Comparison of ENCODE assay signal across 10 cellular contexts in the genomic region with DNA sequence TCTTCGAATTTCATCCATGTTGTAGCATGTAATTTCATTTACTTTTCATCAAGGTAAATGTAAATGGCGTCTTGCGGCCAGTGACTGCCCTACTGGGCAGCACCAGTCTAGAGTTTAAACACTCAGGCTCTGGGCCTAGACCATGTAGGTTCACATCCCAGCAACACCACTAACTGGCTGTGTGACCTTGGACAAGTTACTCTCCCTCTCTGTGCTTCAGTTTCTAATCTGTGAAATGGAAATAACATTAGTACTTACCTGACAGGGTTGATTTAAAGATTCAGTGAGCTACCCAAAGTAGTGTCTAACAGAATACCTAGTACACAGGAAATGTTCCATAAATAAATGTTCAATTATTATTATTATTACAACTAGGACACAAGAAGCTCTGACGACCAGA. TPM values are rescaled to one million over a fixed set of nuclear protein-coding genes. Genes with fewer than 3 reads are reported as not detected.
"Had no signal": no experiment of that assay in that cellular context is flagged by ENCODE, and none has a peak within 500 bp of the region (broad histone marks: within the 10 kb centered on the region; RNA-seq: fewer than 3 reads in every experiment).

No MANE protein-coding gene starts in this region.

- H3K9ac ChIP-seq: GM23248, KMS-11 had no signal

- FAIRE-seq: H54 had no signal

- H3K4me2 ChIP-seq: KMS-11 had no signal

- DNase-seq: GM23248, GOT3, H9, HCEC 1CT, IMR-90, KBM-7 had no signal

- H3K4me3 ChIP-seq: GM23248 had no signal

- H2AFZ ChIP-seq: GM23248 had no signal

- H3K27ac ChIP-seq: GM23248, HL-60, KMS-11 had no signal

RNA-seq across cellular contexts. Expression of gene XKR7, which starts 45.4 kb away (rescaled TPM):
- total RNA-seq: GM23248, HT1080, IMR-90 had no signal
- polyA plus RNA-seq: GM23248, IMR-90 had no signal

RNA-seq across cellular contexts. Expression of gene TTLL9, which starts 52.2 kb away (rescaled TPM):
- total RNA-seq: GM23248, HT1080, IMR-90 had no signal
- polyA plus RNA-seq: GM23248, IMR-90 had no signal

RNA-seq across cellular contexts. Expression of gene DUSP15, which starts 52.3 kb away (rescaled TPM):
- total RNA-seq: GM23248, HT1080, IMR-90 had no signal
- polyA plus RNA-seq: GM23248, IMR-90 had no signal
